In the genomic region with DNA sequence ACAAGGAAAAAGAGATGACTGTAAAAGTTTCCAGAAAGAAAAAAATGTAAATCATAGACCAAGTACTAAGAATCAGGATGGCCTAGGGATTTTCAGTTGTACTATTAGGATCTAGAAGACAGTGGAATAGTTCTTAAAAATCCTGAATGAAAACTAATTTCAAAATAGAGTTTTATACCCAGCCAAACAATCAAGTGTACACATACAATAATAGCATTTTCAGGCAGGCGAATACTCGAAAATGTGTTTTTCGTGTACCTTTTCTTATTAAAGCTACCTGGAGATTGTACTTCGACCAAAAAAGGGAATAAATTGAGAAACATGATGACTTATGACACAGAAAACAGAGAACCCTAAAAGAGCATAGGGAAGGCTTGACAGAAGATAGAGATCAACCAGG, we compare ENCODE assay signal across 26 cellular contexts.
"Had no signal": no experiment of that assay in that cellular context is flagged by ENCODE, and none has a peak within 500 bp of the region (broad histone marks: within the 10 kb centered on the region; RNA-seq: fewer than 3 reads in every experiment).

No MANE protein-coding gene starts in this region.

- H3K4me3 Mint-ChIP-seq: dendritic cell treated with granulocyte-macrophage colony-stimulating factor and Interleukin-4, amounts not matched to agents 40 ng/mL and 50 ng/mL, for 4 days; effector memory CD8-positive, alpha-beta T cell; endodermal cell had no signal

- ATAC-seq: effector memory CD8-positive, alpha-beta T cell; esophagus mucosa; foreskin keratinocyte; gastrocnemius medialis; gastroesophageal sphincter; heart left ventricle; heart right ventricle had no signal

- FAIRE-seq: endothelial cell of umbilical vein had no signal

- H3K9me3 ChIP-seq: colonic mucosa, gastrocnemius medialis, gastroesophageal sphincter had no signal

- H3K27ac Mint-ChIP-seq: dendritic cell treated with granulocyte-macrophage colony-stimulating factor and Interleukin-4, amounts not matched to agents 40 ng/mL and 50 ng/mL, for 4 days; effector memory CD8-positive, alpha-beta T cell; endodermal cell had no signal

- H3K4me1 Mint-ChIP-seq: endodermal cell had no signal

- H3K4me3 ChIP-seq: colonic mucosa, coronary artery, dorsolateral prefrontal cortex, esophagus muscularis mucosa, esophagus squamous epithelium, gastrocnemius medialis, gastroesophageal sphincter, heart left ventricle, heart right ventricle had no signal

- H3K27ac ChIP-seq: colonic mucosa, coronary artery, dorsolateral prefrontal cortex, epithelial cell of prostate, esophagus muscularis mucosa, esophagus squamous epithelium, foreskin keratinocyte, gastrocnemius medialis, gastroesophageal sphincter, heart left ventricle, heart right ventricle had no signal

- H3K27me3 Mint-ChIP-seq: dendritic cell treated with granulocyte-macrophage colony-stimulating factor and Interleukin-4, amounts not matched to agents 40 ng/mL and 50 ng/mL, for 4 days; effector memory CD8-positive, alpha-beta T cell had no signal

- H3K4me1 ChIP-seq: colonic mucosa, esophagus muscularis mucosa, esophagus squamous epithelium, foreskin keratinocyte, gastroesophageal sphincter, heart left ventricle, heart right ventricle had no signal

- DNase-seq: colonic mucosa; cortex of kidney; dermis blood vessel endothelial cell; dorsolateral prefrontal cortex; effector CD4-positive, alpha-beta T cell; effector CD8-positive, alpha-beta T cell; effector memory CD4-positive, alpha-beta T cell; effector memory CD8-positive, alpha-beta T cell; endodermal cell; erythroblast; esophagus squamous epithelium; foreskin fibroblast; foreskin keratinocyte; foreskin melanocyte; gastrocnemius medialis; glutamatergic neuron; head of caudate nucleus; heart left ventricle; heart right ventricle had no signal

- H3K27me3 ChIP-seq: colonic mucosa, dorsolateral prefrontal cortex, esophagus muscularis mucosa, esophagus squamous epithelium, foreskin keratinocyte, gastrocnemius medialis, gastroesophageal sphincter, heart left ventricle, heart right ventricle had no signal

- H3K36me3 ChIP-seq: colonic mucosa had no signal
